27 cellular contexts compared by ENCODE assay signal in genomic region chr22:41888638-41889200, GRCh38. TPM values are rescaled to one million over a fixed set of nuclear protein-coding genes. Genes with fewer than 3 reads are reported as not detected.
DNase-seq lines count a peak whose midpoint lies in the region; ATAC-seq, FAIRE-seq and TF ChIP-seq lines count a peak whose summit lies in the region.
"Had no signal": no experiment of that assay in that cellular context is flagged by ENCODE, and none has a peak within 500 bp of the region (broad histone marks: within the 10 kb centered on the region; RNA-seq: fewer than 3 reads in every experiment).

No MANE protein-coding gene starts in this region.

- POLR2A ChIA-PET in activated B cell treated with CpG ODN at 0.5 μM for 24 hours (lab: Charles Lee), result interaction anchor here (0.7 to 1.5 kb wide), 8 partner anchors 21 to 88 kb away, joined by 3 to 8 read pairs (median 4); partner anchors contain the start of genes CCDC134, CENPM and SREBF2

- peak; percentile 28 for ATAC-seq in activated B cell treated with CpG ODN at 0.5 μM for 24 hours (ENCODE audit: low read depth)
- peak; percentile 15 for ATAC-seq in memory B cell (ENCODE audit: low read depth)
- ATAC-seq: activated CD8-positive, alpha-beta memory T cell treated with anti-CD3 and anti-CD28 coated beads, Interleukin-2, amount 10 ng/mL, durations not matched to agents 7 days and 5 days; activated T-helper 17 cell treated with anti-CD3 and anti-CD28 coated beads, Interleukin-2, amount 50 U/mL, for 72 hours had no signal

- CTCF ChIA-PET in activated B cell treated with CpG ODN at 0.5 μM for 24 hours (lab: Charles Lee), result interaction anchor here (1.2 kb wide), 1 partner anchor 26 kb away, joined by 5 read pairs; no protein-coding TSS in a partner anchor

- TF ChIP-seq POLR2A in GM12891 (IDR thresholded peaks at IDR 0.05; ENCODE audit: low read depth, low read length), result no peak
- no peak for TF ChIP-seq POLR2A in GM12892 (IDR thresholded peaks at IDR 0.05; ENCODE audit: low read depth, low read length)

- H3K4me1 Mint-ChIP-seq in activated B cell treated with CpG ODN at 0.5 μM for 24 hours (peaks cover 59% of the 10 kb centered on the region), memory B cell (peaks cover 31% of the 10 kb centered on the region)
- H3K4me1 Mint-ChIP-seq: activated CD8-positive, alpha-beta memory T cell treated with anti-CD3 and anti-CD28 coated beads, Interleukin-2, amount 10 ng/mL, durations not matched to agents 7 days and 5 days; CD14-positive monocyte had no signal

- H3K9me3 Mint-ChIP-seq in activated B cell treated with CpG ODN at 0.5 μM for 24 hours (no peaks in the 10 kb centered on the region), memory B cell (no peaks in the 10 kb centered on the region)
- H3K9me3 Mint-ChIP-seq: activated T-helper 17 cell treated with anti-CD3 and anti-CD28 coated beads, Interleukin-2, amount 50 U/mL, for 72 hours; CD14-positive monocyte; T-helper 2 cell treated with Interferon-gamma antibody and Interleukin-4, amounts not matched to agents 5 μg/mL and 100 μg/mL, for 36 hours had no signal

- FAIRE-seq in GM12891 (lab: Jason Lieb, UNC) (peak; percentile 31), GM12892 (lab: Jason Lieb, UNC) (no peak)
- FAIRE-seq: D721Med, small intestine had no signal

- H3K36me3 Mint-ChIP-seq in activated B cell treated with CpG ODN at 0.5 μM for 24 hours (ENCODE audit: low read depth), result peaks cover 90% of the 10 kb centered on the region
- H3K36me3 Mint-ChIP-seq in memory B cell, result peaks cover 43% of the 10 kb centered on the region

- peak overlapping the region; percentile 4 for H3K4me3 Mint-ChIP-seq in activated B cell treated with CpG ODN at 0.5 μM for 24 hours
- peak overlapping the region; percentile 56 for H3K4me3 Mint-ChIP-seq in memory B cell
- H3K4me3 Mint-ChIP-seq: activated CD8-positive, alpha-beta memory T cell treated with anti-CD3 and anti-CD28 coated beads, Interleukin-2, amount 10 ng/mL, durations not matched to agents 7 days and 5 days; activated T-helper 17 cell treated with anti-CD3 and anti-CD28 coated beads, Interleukin-2, amount 50 U/mL, for 72 hours; CD14-positive monocyte; T-helper 2 cell treated with Interferon-gamma antibody and Interleukin-4, amounts not matched to agents 5 μg/mL and 100 μg/mL, for 36 hours had no signal

- intact Hi-C loops in activated B cell treated with CpG ODN at 0.5 μM for 24 hours (cut with micrococcal nuclease), result loop anchor here (2.0 kb wide), 3 partner anchors 16 to 52 kb away; no protein-coding TSS in a partner anchor

- H3K27ac Mint-ChIP-seq in activated B cell treated with CpG ODN at 0.5 μM for 24 hours (peak overlapping the region; percentile 74), memory B cell (peak overlapping the region; percentile 88)
- H3K27ac Mint-ChIP-seq: activated CD8-positive, alpha-beta memory T cell treated with anti-CD3 and anti-CD28 coated beads, Interleukin-2, amount 10 ng/mL, durations not matched to agents 7 days and 5 days; activated T-helper 17 cell treated with anti-CD3 and anti-CD28 coated beads, Interleukin-2, amount 50 U/mL, for 72 hours; T-helper 2 cell treated with Interferon-gamma antibody and Interleukin-4, amounts not matched to agents 5 μg/mL and 100 μg/mL, for 36 hours had no signal

- TF ChIP-seq CTCF in activated B cell treated with CpG ODN at 0.5 μM for 24 hours (IDR thresholded peaks at IDR 0.05), result no peak

- DNase-seq in AG08396 (ENCODE audit: low spot score), result peak; percentile 82
- DNase-seq in GM12891 (ENCODE audit: insufficient read length, low spot score), result no peak
- DNase-seq in activated B cell treated with CpG ODN at 0.5 μM for 24 hours, result no peak
- DNase-seq in memory B cell (ENCODE audit: low spot score in 2 of 2), result no peak
- DNase-seq in GM12892 (ENCODE audit: insufficient read length), result no peak
- DNase-seq in NCI-H2196 treated with DMSO at 0.1 percent for 48 hours (lab: John Stamatoyannopoulos, UW; ENCODE audit: unreplicated experiment), result no peak
- DNase-seq in RPMI8226, result no peak
- DNase-seq in mesenteric fat pad (ENCODE audit: low spot score), result no peak
- DNase-seq: activated CD4-positive, alpha-beta T cell treated with anti-CD3 and anti-CD28 coated beads, Interleukin-2, amount 50 U/mL, for 1 hour; activated CD8-positive, alpha-beta memory T cell treated with anti-CD3 and anti-CD28 coated beads, Interleukin-2, amount 10 ng/mL, durations not matched to agents 7 days and 5 days; dorsolateral prefrontal cortex; head of caudate nucleus; NCI-H1105 treated with DMSO at 0.1 percent for 48 hours; NCI-H2029 treated with DMSO at 0.1 percent for 48 hours; NCI-H345; NCI-H82; nucleus accumbens; small intestine; stimulated activated CD4-positive, alpha-beta T cell treated with anti-CD3 and anti-CD28 coated beads, Interleukin-1b, Interleukin-23, amount 100 ng/mL, for 48 hours; uterus had no signal

- H3K27me3 Mint-ChIP-seq in activated B cell treated with CpG ODN at 0.5 μM for 24 hours (no peaks in the 10 kb centered on the region), memory B cell (no peaks in the 10 kb centered on the region)
- H3K27me3 Mint-ChIP-seq: activated CD8-positive, alpha-beta memory T cell treated with anti-CD3 and anti-CD28 coated beads, Interleukin-2, amount 10 ng/mL, durations not matched to agents 7 days and 5 days; activated T-helper 17 cell treated with anti-CD3 and anti-CD28 coated beads, Interleukin-2, amount 50 U/mL, for 72 hours had no signal

TF ChIP-seq in GM12891, 5 proteins besides CTCF, POLR2A, EP300 and RAD21:
- TF ChIP-seq TAF1 (IDR thresholded peaks at IDR 0.05; ENCODE audit: low read depth, low read length) (no peak), PAX5 (IDR thresholded peaks at IDR 0.05; ENCODE audit: insufficient read depth, low read length, severe bottlenecking) (no peak), SPI1 (IDR thresholded peaks at IDR 0.05; ENCODE audit: low read depth, low read length) (no peak)

RNA-seq across cellular contexts. Expression of gene SHISA8, which starts 26.2 kb away (rescaled TPM):
- polyA plus RNA-seq in GM12891 (2012; ENCODE audit: low read depth, missing spikeins), result 3.2 TPM
- total RNA-seq in activated B cell treated with CpG ODN at 0.5 μM for 24 hours, result 10.9 and 12.6 TPM in 2 replicates
- 0.93 TPM for polyA plus RNA-seq in GM12892 (2012; ENCODE audit: missing spikeins)
- not detected for total RNA-seq in mesenteric fat pad
- total RNA-seq: lung microvascular endothelial cell, MCF 10A, temporal lobe had no signal
- polyA plus RNA-seq: CD14-positive monocyte had no signal

RNA-seq across cellular contexts. Expression of gene TNFRSF13C, which starts 37.9 kb away (rescaled TPM):
- 29.1 TPM for polyA plus RNA-seq in GM12891 (2012; ENCODE audit: low read depth, missing spikeins)
- total RNA-seq in activated B cell treated with CpG ODN at 0.5 μM for 24 hours (266 and 295 TPM in 2 replicates), mesenteric fat pad (0.19 TPM)
- polyA plus RNA-seq in GM12892 (2012; ENCODE audit: missing spikeins), result 57.8 TPM
- total RNA-seq: lung microvascular endothelial cell had no signal
- polyA plus RNA-seq: CD14-positive monocyte had no signal

RNA-seq across cellular contexts. Expression of gene SREBF2, which starts 55.8 kb away (rescaled TPM):
- 92.2 TPM for polyA plus RNA-seq in GM12891 (2012; ENCODE audit: low read depth, missing spikeins)
- total RNA-seq in activated B cell treated with CpG ODN at 0.5 μM for 24 hours (253 and 307 TPM in 2 replicates), mesenteric fat pad (35.9 TPM)
- polyA plus RNA-seq in GM12892 (2012; ENCODE audit: missing spikeins), result 99.3 TPM

RNA-seq across cellular contexts. Expression of gene CENPM, which starts 58.2 kb away (rescaled TPM):
- polyA plus RNA-seq in GM12891 (2012; ENCODE audit: low read depth, missing spikeins), result 45.1 TPM
- total RNA-seq in activated B cell treated with CpG ODN at 0.5 μM for 24 hours, result 9.6 and 13.3 TPM in 2 replicates
- 31.4 TPM for polyA plus RNA-seq in GM12892 (2012; ENCODE audit: missing spikeins)
- total RNA-seq in mesenteric fat pad, result not detected

Comparison
In these comparisons a context has a peak if more than half of its experiments do, and no peak if none do; other contexts are left out.
1. RNA of gene SHISA8, which starts 26.2 kb away (total RNA-seq): 10.9 to 12.6 TPM in activated B cell treated with CpG ODN at 0.5 μM for 24 hours; not detected in mesenteric fat pad (single experiment); every median in the first group is over 10 times any median in the second.
2. RNA of gene TNFRSF13C, which starts 37.9 kb away (total RNA-seq): 266 to 295 TPM in activated B cell treated with CpG ODN at 0.5 μM for 24 hours; 0.19 TPM in mesenteric fat pad (single experiment); every median in the first group is over 100 times any median in the second.